ENCODE assay signal across 18 cellular contexts in the genomic region with DNA sequence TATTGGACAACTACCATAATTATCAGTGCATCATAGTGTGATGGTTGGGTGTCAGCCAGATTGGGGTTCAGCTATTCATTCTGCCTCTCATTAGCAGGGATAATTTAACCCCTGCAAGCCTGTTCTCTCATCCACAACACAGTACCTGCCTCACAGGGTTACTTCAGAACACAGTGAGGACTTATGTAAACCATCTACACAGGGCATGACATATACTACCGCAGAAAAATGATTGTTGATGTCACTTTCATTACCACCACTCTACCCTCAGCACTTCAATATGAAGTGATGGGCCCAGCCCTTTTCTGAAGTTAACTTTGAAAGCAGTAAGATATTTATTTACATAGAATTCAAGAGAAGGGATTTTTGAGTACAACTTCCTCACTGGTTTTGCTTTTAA. TPM values are rescaled to one million over a fixed set of nuclear protein-coding genes. Genes with fewer than 3 reads are reported as not detected.
DNase-seq lines count a peak whose midpoint lies in the region; ATAC-seq, FAIRE-seq and TF ChIP-seq lines count a peak whose summit lies in the region.
"Had no signal": no experiment of that assay in that cellular context is flagged by ENCODE, and none has a peak within 500 bp of the region (broad histone marks: within the 10 kb centered on the region; RNA-seq: fewer than 3 reads in every experiment).

No MANE protein-coding gene starts in this region.

- H3K27me3 ChIP-seq in CD8-positive, alpha-beta T cell (ENCODE audit: insufficient read depth, low read length), result no peaks in the 10 kb centered on the region

- H3K4me3 ChIP-seq in CD8-positive, alpha-beta T cell (ENCODE audit: low read depth, low read length), result peak overlapping the region; percentile 27
- H3K4me3 ChIP-seq: psoas muscle had no signal

- peak; percentile 62 for ATAC-seq in CD8-positive, alpha-beta T cell
- ATAC-seq in activated naive CD4-positive, alpha-beta T cell treated with anti-CD3 and anti-CD28 coated beads, Interleukin-2, amount 50 U/mL, for 72 hours, result peak; percentile 62 to 68
- peak; percentile 62 to 82 for ATAC-seq in natural killer cell treated with Interleukin-12 subunit alpha and Interleukin-12 subunit beta and Interleukin-15 and Interleukin-18, amount 100 ng/mL, for 72 hours
- no peak for ATAC-seq in HG03439 (IDR thresholded peaks at IDR 0.05; ENCODE audit: unreplicated experiment)
- no peak for ATAC-seq in GM19455 (IDR thresholded peaks at IDR 0.05; ENCODE audit: unreplicated experiment)
- ATAC-seq: left ventricle myocardium superior, psoas muscle had no signal

- H3K4me3 Mint-ChIP-seq in CD8-positive, alpha-beta T cell, result peak overlapping the region; percentile 83
- peak overlapping the region; percentile 94 for H3K4me3 Mint-ChIP-seq in natural killer cell treated with Interleukin-12 subunit alpha and Interleukin-12 subunit beta and Interleukin-15 and Interleukin-18, amount 100 ng/mL, for 72 hours
- H3K4me3 Mint-ChIP-seq: B cell, endodermal cell had no signal

- no peaks in the 10 kb centered on the region for H3K9me3 Mint-ChIP-seq in CD8-positive, alpha-beta T cell
- no peaks in the 10 kb centered on the region for H3K9me3 Mint-ChIP-seq in activated naive CD4-positive, alpha-beta T cell treated with anti-CD3 and anti-CD28 coated beads, Interleukin-2, amount 50 U/mL, for 72 hours
- no peaks in the 10 kb centered on the region for H3K9me3 Mint-ChIP-seq in natural killer cell treated with Interleukin-12 subunit alpha and Interleukin-12 subunit beta and Interleukin-15 and Interleukin-18, amount 100 ng/mL, for 72 hours
- H3K9me3 Mint-ChIP-seq: endodermal cell had no signal

- peaks cover 85% of the 10 kb centered on the region for H3K4me1 Mint-ChIP-seq in CD8-positive, alpha-beta T cell (ENCODE audit: low read depth)
- H3K4me1 Mint-ChIP-seq in natural killer cell treated with Interleukin-12 subunit alpha and Interleukin-12 subunit beta and Interleukin-15 and Interleukin-18, amount 100 ng/mL, for 72 hours (ENCODE audit: low read depth in 2 of 2), result peaks cover 71 to 82% of the 10 kb centered on the region in 2 donors
- H3K4me1 Mint-ChIP-seq: B cell had no signal

- peak overlapping the region; percentile 98 for H3K27ac Mint-ChIP-seq in CD8-positive, alpha-beta T cell
- H3K27ac Mint-ChIP-seq in activated naive CD4-positive, alpha-beta T cell treated with anti-CD3 and anti-CD28 coated beads, Interleukin-2, amount 50 U/mL, for 72 hours, result peak overlapping the region; percentile 88 to 94
- H3K27ac Mint-ChIP-seq in natural killer cell treated with Interleukin-12 subunit alpha and Interleukin-12 subunit beta and Interleukin-15 and Interleukin-18, amount 100 ng/mL, for 72 hours, result peak overlapping the region; percentile 90 to 98
- H3K27ac Mint-ChIP-seq: B cell, endodermal cell had no signal

- no peak for TF ChIP-seq POLR2A in GM12892 (IDR thresholded peaks at IDR 0.05; ENCODE audit: low read depth, low read length)

- POLR2A ChIA-PET in CD8-positive, alpha-beta T cell (lab: Charles Lee), result interaction anchor here (0.9 to 9.7 kb wide), 6 partner anchors 12 to 59 kb away, joined by 3 to 96 read pairs (median 7); partner anchors contain the start of gene PRKCH

- no peak for TF ChIP-seq CTCF in CD8-positive, alpha-beta T cell (IDR thresholded peaks at IDR 0.05)

- CTCF ChIA-PET in CD8-positive, alpha-beta T cell (lab: Charles Lee), result interaction anchor here (0.9 to 4.4 kb wide), 6 partner anchors 11 to 125 kb away, joined by 3 to 14 read pairs (median 4); partner anchors contain the start of gene TMEM30B

- peaks cover 36% of the 10 kb centered on the region for H3K36me3 Mint-ChIP-seq in CD8-positive, alpha-beta T cell
- peaks cover 10 to 18% of the 10 kb centered on the region in 2 donors for H3K36me3 Mint-ChIP-seq in activated naive CD4-positive, alpha-beta T cell treated with anti-CD3 and anti-CD28 coated beads, Interleukin-2, amount 50 U/mL, for 72 hours
- H3K36me3 Mint-ChIP-seq in natural killer cell treated with Interleukin-12 subunit alpha and Interleukin-12 subunit beta and Interleukin-15 and Interleukin-18, amount 100 ng/mL, for 72 hours, result peaks cover 11% of the 10 kb centered on the region

- no peaks in the 10 kb centered on the region for H3K9me3 ChIP-seq in CD8-positive, alpha-beta T cell (ENCODE audit: low read length)
- no peaks in the 10 kb centered on the region for H3K9me3 ChIP-seq in KOPT-K1 (ENCODE audit: insufficient read depth, low read length, poor library complexity, severe bottlenecking)
- H3K9me3 ChIP-seq: psoas muscle had no signal

- H3K4me1 ChIP-seq in CD8-positive, alpha-beta T cell (ENCODE audit: insufficient read depth, low read length), result peaks cover 89% of the 10 kb centered on the region
- H3K4me1 ChIP-seq: psoas muscle had no signal

- intact Hi-C loops in CD8-positive, alpha-beta T cell (cut with DNase I, micrococcal nuclease), result no loop called here

- peak in 2 of 7 experiments; percentile 46 to 50 for DNase-seq in CD8-positive, alpha-beta T cell
- no peak for DNase-seq in activated naive CD4-positive, alpha-beta T cell treated with anti-CD3 and anti-CD28 coated beads, Interleukin-2, amount 50 U/mL, for 72 hours (ENCODE audit: low spot score in 2 of 2)
- no peak for DNase-seq in natural killer cell treated with Interleukin-12 subunit alpha and Interleukin-12 subunit beta and Interleukin-15 and Interleukin-18, amount 100 ng/mL, for 72 hours (ENCODE audit: low spot score)
- no peak for DNase-seq in GM12892 (ENCODE audit: insufficient read length)
- DNase-seq in amniotic stem cell (lab: John Stamatoyannopoulos, UW), result no peak
- DNase-seq: activated CD4-positive, alpha-beta T cell treated with anti-CD3 and anti-CD28 coated beads for 48 hours; activated gamma-delta T cell treated with Interleukin-2 at 50 U/mL for 16 hours; endodermal cell; left ventricle myocardium superior; NCI-H1436; psoas muscle; Right ventricle myocardium superior had no signal

- no peaks in the 10 kb centered on the region for H3K36me3 ChIP-seq in CD8-positive, alpha-beta T cell (ENCODE audit: insufficient read depth, low read length)
- H3K36me3 ChIP-seq in KOPT-K1 (ENCODE audit: insufficient read depth, low read length), result peaks cover 8% of the 10 kb centered on the region; the same call in 1 of the 2 replicates

- FAIRE-seq in GM12892 (lab: Jason Lieb, UNC), result no peak

- H3K27ac ChIP-seq in CD8-positive, alpha-beta T cell (ENCODE audit: low read depth, low read length), result peak overlapping the region; percentile 90
- peak overlapping the region; percentile 92 for H3K27ac ChIP-seq in KOPT-K1 (ENCODE audit: low read depth, low read length, poor library complexity, severe bottlenecking)
- H3K27ac ChIP-seq: HL-60, KMS-11, psoas muscle had no signal

- H3K27me3 Mint-ChIP-seq in CD8-positive, alpha-beta T cell (ENCODE audit: low read depth), result no peaks in the 10 kb centered on the region
- H3K27me3 Mint-ChIP-seq in natural killer cell treated with Interleukin-12 subunit alpha and Interleukin-12 subunit beta and Interleukin-15 and Interleukin-18, amount 100 ng/mL, for 72 hours, result no peaks in the 10 kb centered on the region
- H3K27me3 Mint-ChIP-seq: B cell had no signal

RNA-seq across cellular contexts. Expression of gene PRKCH, which starts 14.5 kb away (rescaled TPM):
- total RNA-seq in CD8-positive, alpha-beta T cell, result 100 to 1,000 TPM; 429 to 433 TPM
- total RNA-seq in activated naive CD4-positive, alpha-beta T cell treated with anti-CD3 and anti-CD28 coated beads, Interleukin-2, amount 50 U/mL, for 72 hours, result 100 to 1,000 TPM; 131 to 216 TPM
- total RNA-seq in natural killer cell treated with Interleukin-12 subunit alpha and Interleukin-12 subunit beta and Interleukin-15 and Interleukin-18, amount 100 ng/mL, for 72 hours, result 100 to 1,000 TPM; 182 to 216 TPM
- polyA plus RNA-seq in GM12892 (2012; ENCODE audit: missing spikeins), result 9.2 TPM

RNA-seq across cellular contexts. Expression of gene TMEM30B, which starts 54.7 kb away (rescaled TPM):
- 10 to 100 TPM; 11.5 to 12.1 TPM for total RNA-seq in CD8-positive, alpha-beta T cell
- 1 to 10 TPM; 1.4 to 2.1 TPM for total RNA-seq in activated naive CD4-positive, alpha-beta T cell treated with anti-CD3 and anti-CD28 coated beads, Interleukin-2, amount 50 U/mL, for 72 hours
- total RNA-seq in natural killer cell treated with Interleukin-12 subunit alpha and Interleukin-12 subunit beta and Interleukin-15 and Interleukin-18, amount 100 ng/mL, for 72 hours, result 1 to 10 TPM in 1 of 2 donors, under 1 TPM in 1; 0.81 to 1.2 TPM
- polyA plus RNA-seq in GM12892 (2012; ENCODE audit: missing spikeins), result not detected

Comparison
In these comparisons a context has a peak if more than half of its experiments do, and no peak if none do; other contexts are left out.
1. ATAC-seq: peak in CD8-positive, alpha-beta T cell (single experiment), activated naive CD4-positive, alpha-beta T cell treated with anti-CD3 and anti-CD28 coated beads, Interleukin-2, amount 50 U/mL, for 72 hours (2 of 2) and natural killer cell treated with Interleukin-12 subunit alpha and Interleukin-12 subunit beta and Interleukin-15 and Interleukin-18, amount 100 ng/mL, for 72 hours (2 of 2); none in HG03439 (single experiment) and GM19455 (single experiment).
2. Peak in every context shown above with its lines, with median percentiles within 50 percentile points of each other: H3K27ac Mint-ChIP-seq.